1 cellular context compared by ENCODE assay signal in genomic region chr3:12841085-12841969, GRCh38.
TF ChIP-seq lines count a peak whose summit lies in the region.

RPL32 (minus strand) TSS chr3:12841565; CDS start chr3:12840237, 1,328 bp downstream.

TF ChIP-seq in HCT116, 20 proteins besides CTCF, POLR2A, EP300 and RAD21 (continued from another document):
- TF ChIP-seq JUND (IDR thresholded peaks at IDR 0.05) (no peak), CEBPB (IDR thresholded peaks at IDR 0.05; ENCODE audit: low read depth) (peak; percentile 68; the same call in 1 of the 2 replicates), TCF7L2 (IDR thresholded peaks at IDR 0.05; ENCODE audit: borderline replicate concordance, extremely low read depth, insufficient read depth, insufficient read length) (no peak), POLR2AphosphoS5 (IDR thresholded peaks at IDR 0.05; ENCODE audit: low read depth, low read length) (peak; percentile 98), EZH2 (IDR thresholded peaks at IDR 0.05) (no peak), ZNF274 (IDR thresholded peaks at IDR 0.05; ENCODE audit: low read depth, low read length) (no peak)
TF ChIP-seq in HCT116: peak in this region for 11.
